25 cellular contexts compared by ENCODE assay signal in genomic region chrX:5397409-5397808, GRCh38.
"Had no signal": no experiment of that assay in that cellular context is flagged by ENCODE, and none has a peak within 500 bp of the region (broad histone marks: within the 10 kb centered on the region; RNA-seq: fewer than 3 reads in every experiment).

No MANE protein-coding gene starts in this region.

- H3K27ac ChIP-seq: epithelial cell of prostate, gastrocnemius medialis, neutrophil, pancreas, sigmoid colon, spleen, testis, tibial artery had no signal

- H3K4me3 ChIP-seq: gastrocnemius medialis, pancreas, sigmoid colon, spleen, testis, tibial artery had no signal

- H3K9me3 ChIP-seq: gastrocnemius medialis, neutrophil, pancreas, sigmoid colon, spleen, testis, tibial artery had no signal

- ATAC-seq: effector memory CD8-positive, alpha-beta T cell; esophagus mucosa; gastrocnemius medialis; left lobe of liver; naive thymus-derived CD4-positive, alpha-beta T cell; pancreas; stimulated activated memory B cell treated with anti-CD40 and anti-IgM and Interleukin-4, amounts not matched to agents 10 μg/mL and 1 μg/mL and 100 μg/mL, for 72 hours; stimulated activated naive CD8-positive, alpha-beta T cell treated with anti-CD3 and anti-CD28 coated beads, Interleukin-15, Interleukin-2, amounts not matched to agents 100 U/mL and 50 U/mL, for 24 hours had no signal

- H3K36me3 ChIP-seq: gastrocnemius medialis, neutrophil, pancreas, sigmoid colon, spleen, tibial artery had no signal

- DNase-seq: cerebellar nuclear complex; cortex of kidney; effector memory CD8-positive, alpha-beta T cell; foreskin fibroblast; gastrocnemius medialis; head of caudate nucleus; kidney; mesenchymal stem cell; midbrain; naive thymus-derived CD4-positive, alpha-beta T cell; pancreas; sigmoid colon; spleen; stimulated activated CD4-positive, alpha-beta T cell treated with anti-CD3 and anti-CD28 coated beads, Interleukin-4, amount 100 ng/mL, for 4 hours; stimulated activated naive CD8-positive, alpha-beta T cell treated with anti-CD3 and anti-CD28 coated beads, Interleukin-15, Interleukin-2, amounts not matched to agents 100 U/mL and 50 U/mL, for 24 hours; substantia nigra; testis; tibial artery had no signal

- H3K9me3 Mint-ChIP-seq: effector memory CD8-positive, alpha-beta T cell; nephron; stimulated activated memory B cell treated with anti-CD40 and anti-IgM and Interleukin-4, amounts not matched to agents 10 μg/mL and 1 μg/mL and 100 μg/mL, for 72 hours; type B pancreatic cell had no signal

- H3K27me3 Mint-ChIP-seq: effector memory CD8-positive, alpha-beta T cell; naive thymus-derived CD4-positive, alpha-beta T cell; stimulated activated memory B cell treated with anti-CD40 and anti-IgM and Interleukin-4, amounts not matched to agents 10 μg/mL and 1 μg/mL and 100 μg/mL, for 72 hours; type B pancreatic cell had no signal

- H3K4me1 ChIP-seq: gastrocnemius medialis, pancreas, sigmoid colon, spleen, testis, tibial artery had no signal

- H3K27ac Mint-ChIP-seq: effector memory CD8-positive, alpha-beta T cell; naive thymus-derived CD4-positive, alpha-beta T cell; nephron; stimulated activated memory B cell treated with anti-CD40 and anti-IgM and Interleukin-4, amounts not matched to agents 10 μg/mL and 1 μg/mL and 100 μg/mL, for 72 hours; type B pancreatic cell had no signal

- H3K27me3 ChIP-seq: gastrocnemius medialis, neutrophil, pancreas, sigmoid colon, spleen, testis, tibial artery had no signal

- H3K4me3 Mint-ChIP-seq: effector memory CD8-positive, alpha-beta T cell; naive thymus-derived CD4-positive, alpha-beta T cell; nephron; stimulated activated memory B cell treated with anti-CD40 and anti-IgM and Interleukin-4, amounts not matched to agents 10 μg/mL and 1 μg/mL and 100 μg/mL, for 72 hours; type B pancreatic cell had no signal

- H3K36me3 Mint-ChIP-seq: naive thymus-derived CD4-positive, alpha-beta T cell; stimulated activated memory B cell treated with anti-CD40 and anti-IgM and Interleukin-4, amounts not matched to agents 10 μg/mL and 1 μg/mL and 100 μg/mL, for 72 hours; type B pancreatic cell had no signal

- H3K4me1 Mint-ChIP-seq: naive thymus-derived CD4-positive, alpha-beta T cell; stimulated activated memory B cell treated with anti-CD40 and anti-IgM and Interleukin-4, amounts not matched to agents 10 μg/mL and 1 μg/mL and 100 μg/mL, for 72 hours had no signal
